ENCODE assay signal across 1 cellular context in the genomic region with DNA sequence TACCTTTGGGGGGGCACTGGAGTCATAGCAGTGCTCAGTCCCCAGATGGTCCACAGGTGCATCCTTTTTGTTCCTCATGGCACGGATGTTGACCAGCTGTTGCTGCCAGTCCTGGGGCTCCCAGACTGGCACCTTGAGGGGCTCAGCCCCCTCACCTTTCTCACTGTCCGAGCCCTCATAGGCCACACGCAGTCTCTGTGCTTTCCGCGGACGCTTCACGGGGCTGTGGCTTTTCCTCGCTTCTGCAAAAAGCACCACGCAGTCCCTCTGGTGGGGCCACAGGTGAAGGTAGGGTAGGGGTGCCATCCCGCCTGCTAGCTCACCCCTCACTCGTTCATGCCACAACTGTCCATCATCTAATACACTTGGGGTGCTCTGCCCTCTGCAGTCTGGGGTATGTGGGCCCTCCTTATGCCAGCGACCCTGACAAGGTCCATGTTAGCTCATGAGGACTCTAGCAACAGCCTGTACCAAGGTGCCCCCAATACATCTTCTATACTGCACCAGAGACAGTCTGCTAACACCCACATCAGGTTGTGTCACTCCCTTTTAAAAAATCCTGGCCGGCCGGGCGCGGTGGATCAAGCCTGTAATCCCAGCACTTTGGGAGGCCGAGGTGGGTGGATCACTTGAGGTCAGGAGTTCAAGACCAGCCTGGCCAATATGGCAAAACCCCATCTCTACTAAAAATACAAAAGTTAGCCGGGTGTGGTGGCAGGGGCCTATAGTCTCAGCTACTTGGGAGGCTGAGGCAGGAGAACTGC.
TF ChIP-seq lines count a peak whose summit lies in the region.

No MANE protein-coding gene starts in this region.

TF ChIP-seq in GM23338, 12 proteins besides CTCF, POLR2A, EP300 and RAD21 (continued from another document):
- TF ChIP-seq, protein P1, sequence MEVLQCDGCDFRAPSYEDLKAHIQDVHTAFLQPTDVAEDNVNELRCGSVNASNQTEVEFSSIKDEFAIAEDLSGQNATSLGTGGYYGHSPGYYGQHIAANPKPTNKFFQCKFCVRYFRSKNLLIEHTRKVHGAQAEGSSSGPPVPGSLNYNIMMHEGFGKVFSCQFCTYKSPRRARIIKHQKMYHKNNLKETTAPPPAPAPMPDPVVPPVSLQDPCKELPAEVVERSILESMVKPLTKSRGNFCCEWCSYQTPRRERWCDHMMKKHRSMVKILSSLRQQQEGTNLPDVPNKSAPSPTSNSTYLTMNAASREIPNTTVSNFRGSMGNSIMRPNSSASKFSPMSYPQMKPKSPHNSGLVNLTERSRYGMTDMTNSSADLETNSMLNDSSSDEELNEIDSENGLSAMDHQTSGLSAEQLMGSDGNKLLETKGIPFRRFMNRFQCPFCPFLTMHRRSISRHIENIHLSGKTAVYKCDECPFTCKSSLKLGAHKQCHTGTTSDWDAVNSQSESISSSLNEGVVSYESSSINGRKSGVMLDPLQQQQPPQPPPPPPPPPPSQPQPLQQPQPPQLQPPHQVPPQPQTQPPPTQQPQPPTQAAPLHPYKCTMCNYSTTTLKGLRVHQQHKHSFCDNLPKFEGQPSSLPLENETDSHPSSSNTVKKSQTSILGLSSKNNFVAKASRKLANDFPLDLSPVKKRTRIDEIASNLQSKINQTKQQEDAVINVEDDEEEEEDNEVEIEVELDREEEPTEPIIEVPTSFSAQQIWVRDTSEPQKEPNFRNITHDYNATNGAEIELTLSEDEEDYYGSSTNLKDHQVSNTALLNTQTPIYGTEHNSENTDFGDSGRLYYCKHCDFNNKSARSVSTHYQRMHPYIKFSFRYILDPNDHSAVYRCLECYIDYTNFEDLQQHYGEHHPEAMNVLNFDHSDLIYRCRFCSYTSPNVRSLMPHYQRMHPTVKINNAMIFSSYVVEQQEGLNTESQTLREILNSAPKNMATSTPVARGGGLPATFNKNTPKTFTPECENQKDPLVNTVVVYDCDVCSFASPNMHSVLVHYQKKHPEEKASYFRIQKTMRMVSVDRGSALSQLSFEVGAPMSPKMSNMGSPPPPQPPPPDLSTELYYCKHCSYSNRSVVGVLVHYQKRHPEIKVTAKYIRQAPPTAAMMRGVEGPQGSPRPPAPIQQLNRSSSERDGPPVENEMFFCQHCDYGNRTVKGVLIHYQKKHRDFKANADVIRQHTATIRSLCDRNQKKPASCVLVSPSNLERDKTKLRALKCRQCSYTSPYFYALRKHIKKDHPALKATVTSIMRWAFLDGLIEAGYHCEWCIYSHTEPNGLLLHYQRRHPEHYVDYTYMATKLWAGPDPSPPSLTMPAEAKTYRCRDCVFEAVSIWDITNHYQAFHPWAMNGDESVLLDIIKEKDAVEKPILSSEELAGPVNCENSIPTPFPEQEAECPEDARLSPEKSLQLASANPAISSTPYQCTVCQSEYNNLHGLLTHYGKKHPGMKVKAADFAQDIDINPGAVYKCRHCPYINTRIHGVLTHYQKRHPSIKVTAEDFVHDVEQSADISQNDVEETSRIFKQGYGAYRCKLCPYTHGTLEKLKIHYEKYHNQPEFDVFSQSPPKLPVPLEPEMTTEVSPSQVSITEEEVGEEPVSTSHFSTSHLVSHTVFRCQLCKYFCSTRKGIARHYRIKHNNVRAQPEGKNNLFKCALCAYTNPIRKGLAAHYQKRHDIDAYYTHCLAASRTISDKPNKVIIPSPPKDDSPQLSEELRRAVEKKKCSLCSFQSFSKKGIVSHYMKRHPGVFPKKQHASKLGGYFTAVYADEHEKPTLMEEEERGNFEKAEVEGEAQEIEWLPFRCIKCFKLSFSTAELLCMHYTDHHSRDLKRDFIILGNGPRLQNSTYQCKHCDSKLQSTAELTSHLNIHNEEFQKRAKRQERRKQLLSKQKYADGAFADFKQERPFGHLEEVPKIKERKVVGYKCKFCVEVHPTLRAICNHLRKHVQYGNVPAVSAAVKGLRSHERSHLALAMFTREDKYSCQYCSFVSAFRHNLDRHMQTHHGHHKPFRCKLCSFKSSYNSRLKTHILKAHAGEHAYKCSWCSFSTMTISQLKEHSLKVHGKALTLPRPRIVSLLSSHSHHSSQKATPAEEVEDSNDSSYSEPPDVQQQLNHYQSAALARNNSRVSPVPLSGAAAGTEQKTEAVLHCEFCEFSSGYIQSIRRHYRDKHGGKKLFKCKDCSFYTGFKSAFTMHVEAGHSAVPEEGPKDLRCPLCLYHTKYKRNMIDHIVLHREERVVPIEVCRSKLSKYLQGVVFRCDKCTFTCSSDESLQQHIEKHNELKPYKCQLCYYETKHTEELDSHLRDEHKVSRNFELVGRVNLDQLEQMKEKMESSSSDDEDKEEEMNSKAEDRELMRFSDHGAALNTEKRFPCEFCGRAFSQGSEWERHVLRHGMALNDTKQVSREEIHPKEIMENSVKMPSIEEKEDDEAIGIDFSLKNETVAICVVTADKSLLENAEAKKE (CRISPR knock-in tag; IDR thresholded peaks at IDR 0.05): no peak
- no peak for TF ChIP-seq CREB1 (CRISPR knock-in tag; IDR thresholded peaks at IDR 0.05; ENCODE audit: low read depth)
- no peak for TF ChIP-seq ZNF331 (CRISPR knock-in tag; IDR thresholded peaks at IDR 0.05; ENCODE audit: low read depth)
- TF ChIP-seq, protein P2, sequence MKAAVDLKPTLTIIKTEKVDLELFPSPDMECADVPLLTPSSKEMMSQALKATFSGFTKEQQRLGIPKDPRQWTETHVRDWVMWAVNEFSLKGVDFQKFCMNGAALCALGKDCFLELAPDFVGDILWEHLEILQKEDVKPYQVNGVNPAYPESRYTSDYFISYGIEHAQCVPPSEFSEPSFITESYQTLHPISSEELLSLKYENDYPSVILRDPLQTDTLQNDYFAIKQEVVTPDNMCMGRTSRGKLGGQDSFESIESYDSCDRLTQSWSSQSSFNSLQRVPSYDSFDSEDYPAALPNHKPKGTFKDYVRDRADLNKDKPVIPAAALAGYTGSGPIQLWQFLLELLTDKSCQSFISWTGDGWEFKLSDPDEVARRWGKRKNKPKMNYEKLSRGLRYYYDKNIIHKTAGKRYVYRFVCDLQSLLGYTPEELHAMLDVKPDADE (IDR thresholded peaks at IDR 0.05): no peak
- TF ChIP-seq, protein P3, sequence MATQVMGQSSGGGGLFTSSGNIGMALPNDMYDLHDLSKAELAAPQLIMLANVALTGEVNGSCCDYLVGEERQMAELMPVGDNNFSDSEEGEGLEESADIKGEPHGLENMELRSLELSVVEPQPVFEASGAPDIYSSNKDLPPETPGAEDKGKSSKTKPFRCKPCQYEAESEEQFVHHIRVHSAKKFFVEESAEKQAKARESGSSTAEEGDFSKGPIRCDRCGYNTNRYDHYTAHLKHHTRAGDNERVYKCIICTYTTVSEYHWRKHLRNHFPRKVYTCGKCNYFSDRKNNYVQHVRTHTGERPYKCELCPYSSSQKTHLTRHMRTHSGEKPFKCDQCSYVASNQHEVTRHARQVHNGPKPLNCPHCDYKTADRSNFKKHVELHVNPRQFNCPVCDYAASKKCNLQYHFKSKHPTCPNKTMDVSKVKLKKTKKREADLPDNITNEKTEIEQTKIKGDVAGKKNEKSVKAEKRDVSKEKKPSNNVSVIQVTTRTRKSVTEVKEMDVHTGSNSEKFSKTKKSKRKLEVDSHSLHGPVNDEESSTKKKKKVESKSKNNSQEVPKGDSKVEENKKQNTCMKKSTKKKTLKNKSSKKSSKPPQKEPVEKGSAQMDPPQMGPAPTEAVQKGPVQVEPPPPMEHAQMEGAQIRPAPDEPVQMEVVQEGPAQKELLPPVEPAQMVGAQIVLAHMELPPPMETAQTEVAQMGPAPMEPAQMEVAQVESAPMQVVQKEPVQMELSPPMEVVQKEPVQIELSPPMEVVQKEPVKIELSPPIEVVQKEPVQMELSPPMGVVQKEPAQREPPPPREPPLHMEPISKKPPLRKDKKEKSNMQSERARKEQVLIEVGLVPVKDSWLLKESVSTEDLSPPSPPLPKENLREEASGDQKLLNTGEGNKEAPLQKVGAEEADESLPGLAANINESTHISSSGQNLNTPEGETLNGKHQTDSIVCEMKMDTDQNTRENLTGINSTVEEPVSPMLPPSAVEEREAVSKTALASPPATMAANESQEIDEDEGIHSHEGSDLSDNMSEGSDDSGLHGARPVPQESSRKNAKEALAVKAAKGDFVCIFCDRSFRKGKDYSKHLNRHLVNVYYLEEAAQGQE (IDR thresholded peaks at IDR 0.05; ENCODE audit: unreplicated experiment): no peak
- TF ChIP-seq POLR2AphosphoS5 (IDR thresholded peaks at IDR 0.05; ENCODE audit: low read depth): no peak
- TF ChIP-seq STAT1 (IDR thresholded peaks at IDR 0.05; ENCODE audit: unreplicated experiment): no peak
- TF ChIP-seq NANOG (IDR thresholded peaks at IDR 0.05; ENCODE audit: borderline replicate concordance): no peak
- TF ChIP-seq EZH2 (IDR thresholded peaks at IDR 0.05; ENCODE audit: low read depth, unreplicated experiment): no peak
- no peak for TF ChIP-seq JUNB (IDR thresholded peaks at IDR 0.05; ENCODE audit: unreplicated experiment)
- TF ChIP-seq ZNF114 (CRISPR knock-in tag; IDR thresholded peaks at IDR 0.05): no peak
